ENCODE assay signal across 9 cellular contexts in the genomic region with DNA sequence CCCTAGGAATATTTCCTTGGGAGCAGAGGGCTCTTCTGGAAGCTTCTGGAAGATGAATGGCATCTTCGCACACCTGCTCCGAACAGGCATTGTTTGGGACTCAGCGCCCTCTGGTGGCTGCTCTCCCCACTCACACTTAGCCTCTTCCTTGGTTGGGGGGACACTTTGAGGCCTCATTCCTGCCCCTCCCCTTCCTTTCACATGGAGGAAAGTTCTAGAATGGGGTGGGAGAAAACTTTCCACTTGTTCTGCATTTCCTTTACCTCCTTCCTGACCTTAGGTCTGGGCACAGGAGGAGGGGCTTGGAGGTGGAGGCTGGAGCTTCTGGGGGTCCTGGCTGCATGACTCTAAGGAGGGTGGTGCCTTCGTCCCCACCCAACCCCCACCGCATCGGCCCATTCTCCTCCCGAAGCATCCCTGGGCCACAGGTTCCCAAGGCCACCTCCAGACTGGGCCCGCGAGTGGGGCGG. TPM values are rescaled to one million over a fixed set of nuclear protein-coding genes. Genes with fewer than 3 reads are reported as not detected.
A peak's percentile ranks its signal among the peaks of the same experiment; 100 is the strongest.
DNase-seq lines count a peak whose midpoint lies in the region; ATAC-seq and TF ChIP-seq lines count a peak whose summit lies in the region.
"Had no signal": no experiment of that assay in that cellular context is flagged by ENCODE, and none has a peak within 500 bp of the region (broad histone marks: within the 10 kb centered on the region; RNA-seq: fewer than 3 reads in every experiment).

No MANE protein-coding gene starts in this region.

- H3K27me3 Mint-ChIP-seq in Caco-2 (ENCODE audit: insufficient read depth, unreplicated experiment) (no peaks in the 10 kb centered on the region), neural crest cell (ENCODE audit: low read depth) (peaks cover 2% of the 10 kb centered on the region)
- H3K27me3 Mint-ChIP-seq in activated CD8-positive, alpha-beta T cell treated with anti-CD3 and anti-CD28 coated beads for 36 hours = peaks cover 17% of the 10 kb centered on the region

- H3K9me3 Mint-ChIP-seq in Caco-2 (ENCODE audit: unreplicated experiment) (no peaks in the 10 kb centered on the region), neural crest cell (no peaks in the 10 kb centered on the region)
- no peaks in the 10 kb centered on the region for H3K9me3 Mint-ChIP-seq in activated CD8-positive, alpha-beta T cell treated with anti-CD3 and anti-CD28 coated beads for 36 hours
- H3K9me3 Mint-ChIP-seq: T-helper 1 cell treated with Interleukin-12 subunit alpha and Interleukin-12 subunit beta and Interleukin-4 antibody, amounts not matched to agents 30 μg/mL and 1 μg/mL, for 36 hours had no signal

- H3K4me1 Mint-ChIP-seq in Caco-2 (ENCODE audit: low read depth, unreplicated experiment) (no peaks in the 10 kb centered on the region), neural crest cell (no peaks in the 10 kb centered on the region)
- no peaks in the 10 kb centered on the region for H3K4me1 Mint-ChIP-seq in activated CD8-positive, alpha-beta T cell treated with anti-CD3 and anti-CD28 coated beads for 36 hours (ENCODE audit: low read depth)

- DNase-seq in Caco-2 (peak; percentile 68 to 70), NCI-H187 (lab: John Stamatoyannopoulos, UW) (peak; percentile 16 to 36), neural crest cell (ENCODE audit: low read depth, low spot score) (peak; percentile 53), ureter (ENCODE audit: low spot score) (peak; percentile 55), mesenteric fat pad (ENCODE audit: low spot score) (no peak)
- DNase-seq in activated CD8-positive, alpha-beta T cell treated with anti-CD3 and anti-CD28 coated beads for 36 hours = peak; percentile 62

- no peaks in the 10 kb centered on the region for H3K9me3 ChIP-seq in Caco-2

- H3K27me3 ChIP-seq in Caco-2 (replicated peaks; ENCODE audit: control insufficient read depth, insufficient read depth, low read length) = no peaks in the 10 kb centered on the region

- H3K36me3 ChIP-seq in Caco-2 (ENCODE audit: control insufficient read depth, insufficient read depth, low read length) = no peaks in the 10 kb centered on the region

- CTCF ChIA-PET in Caco-2 (lab: Charles Lee) = interaction anchor here (1.0 to 1.6 kb wide), 4 partner anchors 145 to 324 kb away, joined by 3 to 8 read pairs (median 4); no protein-coding TSS in a partner anchor
- CTCF ChIA-PET in activated CD8-positive, alpha-beta T cell treated with anti-CD3 and anti-CD28 coated beads for 36 hours (lab: Charles Lee) = interaction anchor here (0.7 to 2.2 kb wide), 21 partner anchors 11 to 578 kb away, joined by 3 to 10 read pairs (median 4); no protein-coding TSS in a partner anchor

- H3K4me3 ChIP-seq in Caco-2 (ENCODE audit: low read depth, low read length) = no peak overlapping the region

- no peak overlapping the region for H3K4me3 Mint-ChIP-seq in Caco-2 (ENCODE audit: unreplicated experiment)
- H3K4me3 Mint-ChIP-seq in activated CD8-positive, alpha-beta T cell treated with anti-CD3 and anti-CD28 coated beads for 36 hours = no peak overlapping the region
- no peak overlapping the region for H3K4me3 Mint-ChIP-seq in neural crest cell
- H3K4me3 Mint-ChIP-seq: T-helper 1 cell treated with Interleukin-12 subunit alpha and Interleukin-12 subunit beta and Interleukin-4 antibody, amounts not matched to agents 30 μg/mL and 1 μg/mL, for 36 hours had no signal

- ATAC-seq in GM21390 (IDR thresholded peaks at IDR 0.05; ENCODE audit: unreplicated experiment) (peak; percentile 64), esophagus mucosa (peak; percentile 64)
- no peak for ATAC-seq in activated CD8-positive, alpha-beta T cell treated with anti-CD3 and anti-CD28 coated beads for 36 hours

- no TSS peak for BruUV-seq in Caco-2 (replicated peaks; lab: Mats Ljungman, UMichigan)

- TF ChIP-seq CTCF in Caco-2 (IDR thresholded peaks at IDR 0.05; ENCODE audit: insufficient read depth in 1 of 2, low read depth in 1 of 2, low read length in 1 of 2, severe bottlenecking in 1 of 2, unreplicated experiment in 1 of 2) (peak; percentile 93 to 94), neural crest cell (conservative IDR thresholded peaks at IDR 0.05) (peak; percentile 93)
- TF ChIP-seq CTCF in activated CD8-positive, alpha-beta T cell treated with anti-CD3 and anti-CD28 coated beads for 36 hours (IDR thresholded peaks at IDR 0.05) = peak; percentile 80

- H3K27ac Mint-ChIP-seq in Caco-2 (ENCODE audit: unreplicated experiment) (no peak overlapping the region), neural crest cell (ENCODE audit: unreplicated experiment) (no peak overlapping the region)
- H3K27ac Mint-ChIP-seq in activated CD8-positive, alpha-beta T cell treated with anti-CD3 and anti-CD28 coated beads for 36 hours = no peak overlapping the region
- H3K27ac Mint-ChIP-seq: T-helper 1 cell treated with Interleukin-12 subunit alpha and Interleukin-12 subunit beta and Interleukin-4 antibody, amounts not matched to agents 30 μg/mL and 1 μg/mL, for 36 hours had no signal

- no peaks in the 10 kb centered on the region for H3K4me1 ChIP-seq in Caco-2

- H3K36me3 Mint-ChIP-seq in Caco-2 (ENCODE audit: insufficient read depth, unreplicated experiment) (peaks cover 4% of the 10 kb centered on the region), neural crest cell (ENCODE audit: low read depth) (no peaks in the 10 kb centered on the region)
- H3K36me3 Mint-ChIP-seq in activated CD8-positive, alpha-beta T cell treated with anti-CD3 and anti-CD28 coated beads for 36 hours (ENCODE audit: low read depth) = no peaks in the 10 kb centered on the region

- POLR2A ChIA-PET in Caco-2 (lab: Charles Lee) = no interaction called here
- POLR2A ChIA-PET in activated CD8-positive, alpha-beta T cell treated with anti-CD3 and anti-CD28 coated beads for 36 hours (lab: Charles Lee) = no interaction called here

- intact Hi-C loops in Caco-2 (cut with micrococcal nuclease; ENCODE audit: unreplicated experiment) = loop anchor here (1.0 to 2.0 kb wide), 5 partner anchors 37 to 659 kb away; no protein-coding TSS in a partner anchor
- intact Hi-C loops in activated CD8-positive, alpha-beta T cell treated with anti-CD3 and anti-CD28 coated beads for 36 hours (cut with micrococcal nuclease) = loop anchor here (2.0 kb wide), 1 partner anchor 267 kb away; no protein-coding TSS in a partner anchor

RNA-seq across cellular contexts. Expression of gene SMIM32, which starts 19.3 kb away (rescaled TPM):
- total RNA-seq in Caco-2 (2022) (0.63 and 0.66 TPM in 2 replicates), esophagus mucosa (not detected), neural crest cell (0.18 TPM in 1 of 2 replicates, not detected in the other), ureter (not detected), mesenteric fat pad (not detected)
- total RNA-seq in activated CD8-positive, alpha-beta T cell treated with anti-CD3 and anti-CD28 coated beads for 36 hours = not detected
